8 cellular contexts compared by ENCODE assay signal in genomic region chr19:16070366-16070990, GRCh38. TPM values are rescaled to one million over a fixed set of nuclear protein-coding genes. Genes with fewer than 3 reads are reported as not detected.
DNase-seq lines count a peak whose midpoint lies in the region; ATAC-seq and TF ChIP-seq lines count a peak whose summit lies in the region.

No MANE protein-coding gene starts in this region.

- peak overlapping the region; percentile 76 for H3K27ac ChIP-seq in DOHH2 (ENCODE audit: low read depth, low read length)
- H3K27ac ChIP-seq in duodenal mucosa (ENCODE audit: low read depth, low read length): peak overlapping the region; percentile 77
- no peak overlapping the region for H3K27ac ChIP-seq in SK-N-SH (ENCODE audit: low read depth in 2 of 2, low read length in 1 of 2)

- H3K9ac ChIP-seq in duodenal mucosa (ENCODE audit: low read depth in 1 of 2, low read length in 2 of 2) (peak overlapping the region; percentile 60 to 73), SK-N-SH (no peak overlapping the region)

- H3K4me1 ChIP-seq in DOHH2 (ENCODE audit: control insufficient read depth, low read length) (peaks cover 50% of the 10 kb centered on the region), duodenal mucosa (ENCODE audit: control insufficient read depth in 1 of 2, insufficient read depth in 2 of 2, low read length in 2 of 2) (peaks cover 27 to 35% of the 10 kb centered on the region in 2 donors), SK-N-SH (ENCODE audit: control insufficient read depth in 1 of 2, insufficient read depth in 2 of 2, low read depth in 1 of 2, low read length in 1 of 2) (no peaks in the 10 kb centered on the region; a peak in 2 of 4 replicates)

- H4K20me1 ChIP-seq in DOHH2 (ENCODE audit: control insufficient read depth, insufficient read depth, low read depth, low read length) (no peaks in the 10 kb centered on the region), SK-N-SH (ENCODE audit: insufficient read depth) (no peaks in the 10 kb centered on the region)

- POLR2A ChIA-PET in SK-N-SH (lab: Yijun Ruan, JAX): no interaction called here

- WGBS in SK-N-SH (ENCODE audit: low lambda C conversion rate): 78% methylated on average over 4 of the region's 16 CpGs

- H3F3A ChIP-seq in DOHH2 (ENCODE audit: control insufficient read depth, insufficient read depth) (peaks cover 20% of the 10 kb centered on the region), SK-N-SH (replicated peaks; ENCODE audit: insufficient read depth) (peaks cover 15% of the 10 kb centered on the region)

- CTCF ChIA-PET in SK-N-SH (lab: Yijun Ruan, JAX): interaction anchor here (1.4 to 7.7 kb wide), 3 partner anchors 9 to 112 kb away, joined by 3 to 90 read pairs (median 12); no protein-coding TSS in a partner anchor

- intact Hi-C loops in sciatic nerve (cut with DNase I): loop anchor here (5.0 kb wide), 1 partner anchor 47 kb away; no protein-coding TSS in a partner anchor

- H3K4me2 ChIP-seq in DOHH2 (ENCODE audit: low read length): peak overlapping the region; percentile 73
- no peak overlapping the region for H3K4me2 ChIP-seq in SK-N-SH

- peak; percentile 26 for ATAC-seq in sciatic nerve

- H3K9me3 ChIP-seq in DOHH2 (ENCODE audit: control insufficient read depth, insufficient read depth, low read length): no peaks in the 10 kb centered on the region
- no peaks in the 10 kb centered on the region for H3K9me3 ChIP-seq in duodenal mucosa (ENCODE audit: control insufficient read depth in 1 of 2, low read length in 2 of 2)
- no peaks in the 10 kb centered on the region for H3K9me3 ChIP-seq in SK-N-SH

- H3K9me2 ChIP-seq in DOHH2 (replicated peaks; ENCODE audit: control insufficient read depth, low read length): no peaks in the 10 kb centered on the region
- H3K9me2 ChIP-seq in SK-N-SH: no peaks in the 10 kb centered on the region

- TF ChIP-seq CTCF in DOHH2 (IDR thresholded peaks at IDR 0.05; ENCODE audit: low read depth, low read length, poor library complexity, severe bottlenecking): peak; percentile 34
- TF ChIP-seq CTCF in SK-N-SH (IDR thresholded peaks at IDR 0.05): no peak

- H3K4me3 ChIP-seq in DOHH2 (ENCODE audit: low read length) (peak overlapping the region; percentile 64), duodenal mucosa (ENCODE audit: low read depth in 1 of 2, low read length in 2 of 2) (peak overlapping the region; percentile 16 to 33), SK-N-SH (ENCODE audit: low read depth in 2 of 2, low read length in 1 of 2) (no peak overlapping the region)

- no peak for TF ChIP-seq RAD21 in SK-N-SH (IDR thresholded peaks at IDR 0.05; ENCODE audit: low read length)

- H3K36me3 ChIP-seq in DOHH2 (ENCODE audit: control insufficient read depth, low read length): no peaks in the 10 kb centered on the region
- H3K36me3 ChIP-seq in duodenal mucosa (ENCODE audit: control insufficient read depth in 1 of 2, insufficient read depth in 2 of 2, low read length in 2 of 2): no peaks in the 10 kb centered on the region
- no peaks in the 10 kb centered on the region for H3K36me3 ChIP-seq in SK-N-SH (replicated peaks in 1 of 2; ENCODE audit: control insufficient read depth in 1 of 2, insufficient read depth in 2 of 2, low read length in 1 of 2)

- H2AFZ ChIP-seq in SK-N-SH (ENCODE audit: low read depth): no peak overlapping the region

- peaks cover 3% of the 10 kb centered on the region for H3K79me2 ChIP-seq in DOHH2 (ENCODE audit: control insufficient read depth, low read length)
- H3K79me2 ChIP-seq in SK-N-SH (ENCODE audit: insufficient read depth): no peaks in the 10 kb centered on the region

- peak in 72 of 76 experiments; percentile 31 to 95 (median 78) for DNase-seq in HUDEP-2 (lab: John Stamatoyannopoulos, UW; ENCODE audit: unreplicated experiment in 76 of 76)
- peak; percentile 83 for DNase-seq in activated CD4-positive, alpha-beta T cell treated with anti-CD3 and anti-CD28 coated beads, Interleukin-2, amount 50 U/mL, for 1 hour
- no peak for DNase-seq in sciatic nerve (ENCODE audit: low spot score)
- DNase-seq in GOT3 (lab: John Stamatoyannopoulos, UW): no peak
- DNase-seq in NCI-H82 (lab: John Stamatoyannopoulos, UW): no peak
- no peak for DNase-seq in SK-N-SH

- TF ChIP-seq EP300 in SK-N-SH (IDR thresholded peaks at IDR 0.05; ENCODE audit: borderline replicate concordance in 1 of 2, low read depth in 1 of 2, low read length in 1 of 2): no peak

- no peaks in the 10 kb centered on the region for H3K27me3 ChIP-seq in DOHH2 (ENCODE audit: control insufficient read depth, low read length)
- no peaks in the 10 kb centered on the region for H3K27me3 ChIP-seq in duodenal mucosa (ENCODE audit: control insufficient read depth in 1 of 2, insufficient read depth in 2 of 2, low read length in 2 of 2)
- H3K27me3 ChIP-seq in SK-N-SH (ENCODE audit: insufficient read depth): no peaks in the 10 kb centered on the region

TF ChIP-seq in SK-N-SH, 30 proteins besides CTCF, POLR2A, EP300 and RAD21:
- no peak for TF ChIP-seq PBX3 (IDR thresholded peaks at IDR 0.05)
- TF ChIP-seq MEF2A (IDR thresholded peaks at IDR 0.05; ENCODE audit: borderline replicate concordance, low read depth): no peak
- no peak for TF ChIP-seq ELF1 (IDR thresholded peaks at IDR 0.05)
- no peak for TF ChIP-seq GABPA (IDR thresholded peaks at IDR 0.05; ENCODE audit: low read depth)
- TF ChIP-seq FOXJ3 (CRISPR knock-in tag; IDR thresholded peaks at IDR 0.05): no peak
- no peak for TF ChIP-seq NFIC (IDR thresholded peaks at IDR 0.05; ENCODE audit: borderline replicate concordance)
- no peak for TF ChIP-seq TEAD4 (IDR thresholded peaks at IDR 0.05; ENCODE audit: borderline replicate concordance, insufficient read depth)
- TF ChIP-seq RCOR1 (IDR thresholded peaks at IDR 0.05; ENCODE audit: low read length): no peak
- no peak for TF ChIP-seq MAX (IDR thresholded peaks at IDR 0.05; ENCODE audit: low read depth)
- TF ChIP-seq YY1 (IDR thresholded peaks at IDR 0.05; ENCODE audit: low read depth): no peak

RNA-seq across cellular contexts. Expression of gene TPM4, which starts 5.8 kb away (rescaled TPM):
- total RNA-seq in sciatic nerve: 543 TPM
- 415 and 440 TPM in 2 replicates for polyA plus RNA-seq in SK-N-SH (2012; rRNA removed)
- 478 and 600 TPM in 2 replicates for polyA plus RNA-seq in SK-N-SH (2012; cell fraction: cytosol; rRNA removed)
- 280 and 324 TPM in 2 replicates for polyA plus RNA-seq in SK-N-SH (2012; cell fraction: nucleus; rRNA removed)

RNA-seq across cellular contexts. Expression of gene RAB8A, which starts 41.2 kb away (rescaled TPM):
- 49.6 TPM for total RNA-seq in sciatic nerve
- polyA plus RNA-seq in SK-N-SH (2012; rRNA removed): 55.2 and 58.0 TPM in 2 replicates
- polyA plus RNA-seq in SK-N-SH (2012; cell fraction: cytosol; rRNA removed): 54.9 and 59.5 TPM in 2 replicates
- 28.4 and 29.0 TPM in 2 replicates for polyA plus RNA-seq in SK-N-SH (2012; cell fraction: nucleus; rRNA removed)

Comparison
In these comparisons a context has a peak if more than half of its experiments do, and no peak if none do; other contexts are left out.
1. H3K27ac ChIP-seq: peak in DOHH2 (single experiment) and duodenal mucosa (single experiment); none in SK-N-SH (0 of 2).
2. H3K4me3 ChIP-seq: peak in DOHH2 (single experiment) and duodenal mucosa (2 of 2); none in SK-N-SH (0 of 2).
3. DNase-seq: peak in HUDEP-2 (72 of 76) and activated CD4-positive, alpha-beta T cell treated with anti-CD3 and anti-CD28 coated beads, Interleukin-2, amount 50 U/mL, for 1 hour (single experiment); none in sciatic nerve (single experiment), GOT3 (single experiment), NCI-H82 (single experiment) and SK-N-SH (single experiment).